Comparison of ENCODE assay signal across 9 cellular contexts in genomic region chr20:50713677-50714101, GRCh38. TPM values are rescaled to one million over a fixed set of nuclear protein-coding genes. Genes with fewer than 3 reads are reported as not detected.
A peak's percentile ranks its signal among the peaks of the same experiment; 100 is the strongest.
DNase-seq lines count a peak whose midpoint lies in the region; ATAC-seq, FAIRE-seq and TF ChIP-seq lines count a peak whose summit lies in the region.
"Had no signal": no experiment of that assay in that cellular context is flagged by ENCODE, and none has a peak within 500 bp of the region (broad histone marks: within the 10 kb centered on the region; RNA-seq: fewer than 3 reads in every experiment).

No MANE protein-coding gene starts in this region.

- no peak overlapping the region for H3K27ac ChIP-seq in VCaP

- ATAC-seq in left cardiac atrium, result peak; percentile 55 to 63
- no peak for ATAC-seq in HG03342 (IDR thresholded peaks at IDR 0.05; ENCODE audit: unreplicated experiment)
- no peak for ATAC-seq in GM18868 (IDR thresholded peaks at IDR 0.05; ENCODE audit: unreplicated experiment)

- no peak for FAIRE-seq in H54 (lab: Jason Lieb, UNC)

- DNase-seq in left cardiac atrium (no peak), posterior vena cava (ENCODE audit: low spot score) (peak; percentile 34), NCI-H510A treated with DMSO at 0.1 percent for 48 hours (lab: John Stamatoyannopoulos, UW) (no peak), H54 (ENCODE audit: insufficient read length, low spot score) (no peak)
- DNase-seq: activated gamma-delta T cell treated with Interleukin-2 at 50 U/mL for 16 hours had no signal

- intact Hi-C loops in left cardiac atrium (cut with DNase I), result loop anchor here in 1 of 2 donors (10.0 kb wide), 1 partner anchor 49 kb away; no protein-coding TSS in a partner anchor
- intact Hi-C loops in posterior vena cava (cut with DNase I), result no loop called here

- no peak for TF ChIP-seq POLR2A in H54 (IDR thresholded peaks at IDR 0.05; ENCODE audit: low read depth, low read length)

- 0 out of 3 replicates have a peak, but pooled peaks have one; percentile 19 for TF ChIP-seq CTCF in GM12872 (IDR thresholded peaks at IDR 0.05; ENCODE audit: insufficient read depth, low read depth, low read length)
- peak; percentile 23; the same call in 1 of the 2 replicates for TF ChIP-seq CTCF in VCaP (conservative IDR thresholded peaks at IDR 0.05)

RNA-seq across cellular contexts. Expression of gene PARD6B, which starts 17.7 kb away (rescaled TPM):
- total RNA-seq in left cardiac atrium, result 1 to 10 TPM; 3.2 to 4.6 TPM
- 1 to 10 TPM; 1.0 to 1.4 TPM for total RNA-seq in posterior vena cava

RNA-seq across cellular contexts. Expression of gene RIPOR3, which starts 22.3 kb away (rescaled TPM):
- total RNA-seq in left cardiac atrium (1 to 10 TPM; 3.3 to 6.7 TPM), posterior vena cava (10 to 100 TPM; 10.6 to 11.2 TPM)

Comparison
In these comparisons a context has a peak if more than half of its experiments do, and no peak if none do; other contexts are left out.
1. ATAC-seq: peak in left cardiac atrium (2 of 2); none in HG03342 (single experiment) and GM18868 (single experiment).